In genomic region chr19:678791-679388, GRCh38 we compare ENCODE assay signal across 2 cellular contexts.
TF ChIP-seq lines count a peak whose summit lies in the region.

No MANE protein-coding gene starts in this region.

TF ChIP-seq in GM12878, 131 proteins besides CTCF, POLR2A, EP300 and RAD21:
- TF ChIP-seq CREB1 (IDR thresholded peaks at IDR 0.05; ENCODE audit: low read depth) (no peak), NFXL1 (IDR thresholded peaks at IDR 0.05; ENCODE audit: borderline replicate concordance) (no peak), TARDBP (IDR thresholded peaks at IDR 0.05; ENCODE audit: borderline replicate concordance) (no peak), SIX5 (IDR thresholded peaks at IDR 0.05; ENCODE audit: low read depth, low read length, severe bottlenecking) (no peak), ASH2L (IDR thresholded peaks at IDR 0.05; ENCODE audit: borderline replicate concordance, low read depth) (no peak), SIN3A (IDR thresholded peaks at IDR 0.05; ENCODE audit: low read depth, low read length) (no peak), RB1 (IDR thresholded peaks at IDR 0.05; ENCODE audit: borderline replicate concordance) (no peak), NR2F1 (conservative IDR thresholded peaks at IDR 0.05) (no peak), CHD4 (IDR thresholded peaks at IDR 0.05) (no peak), CBX3 (IDR thresholded peaks at IDR 0.05; ENCODE audit: borderline replicate concordance, low read depth) (no peak)

TF ChIP-seq in GM12891, 5 proteins besides CTCF, POLR2A, EP300 and RAD21:
- TF ChIP-seq POU2F2 (IDR thresholded peaks at IDR 0.05; ENCODE audit: low read depth, low read length), result no peak
- TF ChIP-seq SPI1 (IDR thresholded peaks at IDR 0.05; ENCODE audit: low read depth, low read length), result no peak
- TF ChIP-seq PAX5 (IDR thresholded peaks at IDR 0.05; ENCODE audit: insufficient read depth, low read length, severe bottlenecking), result no peak
- no peak for TF ChIP-seq TAF1 (IDR thresholded peaks at IDR 0.05; ENCODE audit: low read depth, low read length)
- TF ChIP-seq POLR2AphosphoS5 (IDR thresholded peaks at IDR 0.05; ENCODE audit: low read depth, low read length), result no peak
